ENCODE assay signal across 17 cellular contexts in genomic region chr10:34648919-34649318, GRCh38.
A peak's percentile ranks its signal among the peaks of the same experiment; 100 is the strongest.
DNase-seq lines count a peak whose midpoint lies in the region; ATAC-seq and TF ChIP-seq lines count a peak whose summit lies in the region.
"Had no signal": no experiment of that assay in that cellular context is flagged by ENCODE, and none has a peak within 500 bp of the region (broad histone marks: within the 10 kb centered on the region; RNA-seq: fewer than 3 reads in every experiment).

No MANE protein-coding gene starts in this region.

- H3K4me3 Mint-ChIP-seq in endodermal cell (no peak overlapping the region), mesothelial cell of epicardium (no peak overlapping the region)
- H3K4me3 Mint-ChIP-seq: CD4-positive, alpha-beta memory T cell; GM23338 had no signal

- H3K36me3 Mint-ChIP-seq in endodermal cell (ENCODE audit: low read depth) (peaks cover 2% of the 10 kb centered on the region), mesothelial cell of epicardium (no peaks in the 10 kb centered on the region)
- H3K36me3 Mint-ChIP-seq: CD4-positive, alpha-beta memory T cell had no signal

- no peaks in the 10 kb centered on the region for H3K36me3 ChIP-seq in endodermal cell (ENCODE audit: control insufficient read depth, insufficient read depth, low read length)
- H3K36me3 ChIP-seq: BE2C had no signal

- DNase-seq in endodermal cell (no peak), mesothelial cell of epicardium (ENCODE audit: low spot score in 2 of 2, unreplicated experiment in 2 of 2) (no peak), GM10266 (ENCODE audit: extremely low spot score) (no peak)
- DNase-seq in activated naive CD4-positive, alpha-beta T cell treated with anti-CD3 and anti-CD28 coated beads, Interleukin-2, amount 50 U/mL, for 16 hours: no peak
- DNase-seq: BE2C; CD4-positive, alpha-beta memory T cell; COR-L47; DMS153; DMS79 treated with DMSO at 0.1 percent for 48 hours; EL; H7 had no signal

- no peak overlapping the region for H3K4me3 ChIP-seq in endodermal cell (ENCODE audit: low read length)
- H3K4me3 ChIP-seq: A549, GM23338 had no signal

- 88 to 97% methylated on average over 4 to 5 of the region's 5 CpGs for WGBS in endodermal cell (ENCODE audit: insufficient coverage in 1 of 2, insufficient read length in 1 of 2), 2 experiments

- H3K27me3 Mint-ChIP-seq in endodermal cell (ENCODE audit: insufficient read depth) (no peaks in the 10 kb centered on the region), mesothelial cell of epicardium (ENCODE audit: low read depth) (no peaks in the 10 kb centered on the region)

- H3K9me3 ChIP-seq in endodermal cell (ENCODE audit: control insufficient read depth, low read length): no peaks in the 10 kb centered on the region
- H3K9me3 ChIP-seq: A549, BE2C had no signal

- H3K9ac ChIP-seq in endodermal cell (ENCODE audit: extremely low read depth, low read length, poor library complexity, severe bottlenecking): no peak overlapping the region

- H3K27ac ChIP-seq in endodermal cell (ENCODE audit: low read depth, low read length): no peak overlapping the region
- H3K27ac ChIP-seq: A549, C4-2B had no signal

- ATAC-seq in HG02759 (IDR thresholded peaks at IDR 0.05; ENCODE audit: unreplicated experiment): peak; percentile 63
- no peak for ATAC-seq in HG03159 (IDR thresholded peaks at IDR 0.05; ENCODE audit: unreplicated experiment)
- ATAC-seq: A549, GM23338, HepG2 had no signal

- H3K9me3 Mint-ChIP-seq in endodermal cell (no peaks in the 10 kb centered on the region), mesothelial cell of epicardium (no peaks in the 10 kb centered on the region)
- H3K9me3 Mint-ChIP-seq: CD4-positive, alpha-beta memory T cell; GM23338 had no signal

- peaks cover 11% of the 10 kb centered on the region for H3K4me1 ChIP-seq in endodermal cell (ENCODE audit: control insufficient read depth, insufficient read depth, low read length)
- H3K4me1 ChIP-seq: A549, BE2C had no signal

- no peaks in the 10 kb centered on the region for H3K27me3 ChIP-seq in endodermal cell (ENCODE audit: control insufficient read depth, insufficient read depth, low read length, poor library complexity, severe bottlenecking)
- H3K27me3 ChIP-seq: BE2C had no signal

- H3K27ac Mint-ChIP-seq in endodermal cell (peak overlapping the region; percentile 12), mesothelial cell of epicardium (peak overlapping the region; percentile 65)
- H3K27ac Mint-ChIP-seq: CD4-positive, alpha-beta memory T cell; GM23338 had no signal

- H3K4me1 Mint-ChIP-seq in endodermal cell (peaks cover 45% of the 10 kb centered on the region), mesothelial cell of epicardium (peaks cover 53% of the 10 kb centered on the region)
- H3K4me1 Mint-ChIP-seq: CD4-positive, alpha-beta memory T cell had no signal

- no peak for TF ChIP-seq CTCF in endodermal cell (conservative IDR thresholded peaks at IDR 0.05)
- TF ChIP-seq CTCF in mesothelial cell of epicardium (IDR thresholded peaks at IDR 0.05; ENCODE audit: unreplicated experiment): no peak
- TF ChIP-seq CTCF in GM10266 (IDR thresholded peaks at IDR 0.05; ENCODE audit: control insufficient read depth, insufficient read depth, low read depth, missing control alignments): no peak
